Comparison of ENCODE assay signal across 8 cellular contexts in genomic region chr2:160427629-160428424, GRCh38.
DNase-seq lines count a peak whose midpoint lies in the region; ATAC-seq, FAIRE-seq and TF ChIP-seq lines count a peak whose summit lies in the region.

No MANE protein-coding gene starts in this region.

- H3K27ac Mint-ChIP-seq in activated CD4-positive, alpha-beta T cell treated with anti-CD3 and anti-CD28 coated beads, Interleukin-2, amount 10 ng/mL, durations not matched to agents 24 days and 14 days: peak overlapping the region; percentile 80

- peak overlapping the region; percentile 72 for H3K4me3 Mint-ChIP-seq in activated CD4-positive, alpha-beta T cell treated with anti-CD3 and anti-CD28 coated beads, Interleukin-2, amount 10 ng/mL, durations not matched to agents 24 days and 14 days

- CTCF ChIA-PET in A549 (lab: Yijun Ruan, JAX): interaction anchor here (1.0 to 2.4 kb wide), 5 partner anchors 46 to 636 kb away, joined by 3 to 15 read pairs (median 3); no protein-coding TSS in a partner anchor

- TF ChIP-seq EP300 in A549 (IDR thresholded peaks at IDR 0.05): no peak
- no peak for TF ChIP-seq EP300 in esophagus muscularis mucosa (IDR thresholded peaks at IDR 0.05)

- H3K27me3 Mint-ChIP-seq in activated CD4-positive, alpha-beta T cell treated with anti-CD3 and anti-CD28 coated beads, Interleukin-2, amount 10 ng/mL, durations not matched to agents 24 days and 14 days: no peaks in the 10 kb centered on the region

- FAIRE-seq in A549 (lab: Jason Lieb, UNC) (no peak), small intestine (lab: Jason Lieb, UNC) (no peak)

- H3K27ac ChIP-seq in A549 (peak overlapping the region in 1 of 2 experiments; percentile 39; a peak in 3 of 6 replicates), esophagus muscularis mucosa (replicated peaks in 1 of 4) (peak overlapping the region; percentile 60 to 78 (median 68)), small intestine (ENCODE audit: low read depth in 1 of 2, low read length in 1 of 2) (peak overlapping the region in 1 of 2 donors; percentile 62)

- H3K9me3 ChIP-seq in A549 (peaks cover 8% of the 10 kb centered on the region; the same call in 2 of the 3 replicates), esophagus muscularis mucosa (peaks cover 0 to 9% (median 4%) of the 10 kb centered on the region in 4 donors), small intestine (ENCODE audit: control insufficient read depth, low read depth) (no peaks in the 10 kb centered on the region)

- DNase-seq in A549 (ENCODE audit: low read depth in 1 of 2, low spot score in 1 of 2) (no peak), esophagus muscularis mucosa (ENCODE audit: extremely low spot score) (no peak), small intestine (peak; percentile 35), foreskin melanocyte (no peak), DMS 273 (lab: John Stamatoyannopoulos, UW; ENCODE audit: unreplicated experiment) (no peak)
- peak; percentile 84 for DNase-seq in activated CD4-positive, alpha-beta T cell treated with anti-CD3 and anti-CD28 coated beads, Interleukin-2, amount 10 ng/mL, durations not matched to agents 24 days and 14 days

- POLR2A ChIA-PET in A549 (lab: Yijun Ruan, JAX): no interaction called here

- peaks cover 0 to 5% (median 2%) of the 10 kb centered on the region in 4 donors for H3K36me3 ChIP-seq in esophagus muscularis mucosa
- H3K36me3 ChIP-seq in small intestine (ENCODE audit: control insufficient read depth in 2 of 2, insufficient read depth in 2 of 2, low read length in 2 of 2): no peaks in the 10 kb centered on the region

- WGBS in A549 (ENCODE audit: missing lambda C conversion rate): 78% methylated on average over 7 of the region's 7 CpGs
- WGBS in esophagus muscularis mucosa: 12% methylated on average over 7 of the region's 7 CpGs
- WGBS in small intestine, 3 donors: 34 to 83% (median 54%) methylated on average over 7 of the region's 7 CpGs

- TF ChIP-seq POLR2A in A549 (IDR thresholded peaks at IDR 0.05; ENCODE audit: low read length) (no peak), esophagus muscularis mucosa (IDR thresholded peaks at IDR 0.05; ENCODE audit: low read depth) (no peak)

- peaks cover 46% of the 10 kb centered on the region for H3K4me1 Mint-ChIP-seq in activated CD4-positive, alpha-beta T cell treated with anti-CD3 and anti-CD28 coated beads, Interleukin-2, amount 10 ng/mL, durations not matched to agents 24 days and 14 days

- peaks cover 25% of the 10 kb centered on the region for H3K4me1 ChIP-seq in A549
- peaks cover 37 to 61% (median 57%) of the 10 kb centered on the region in 4 donors for H3K4me1 ChIP-seq in esophagus muscularis mucosa
- peaks cover 2 to 16% of the 10 kb centered on the region in 2 donors for H3K4me1 ChIP-seq in small intestine (ENCODE audit: control insufficient read depth in 2 of 2, insufficient read depth in 1 of 2, low read depth in 1 of 2, low read length in 1 of 2)

- H3K4me2 ChIP-seq in A549: peak overlapping the region; percentile 26

- TF ChIP-seq RAD21 in A549 (conservative IDR thresholded peaks at IDR 0.05 in 1 of 2, IDR thresholded peaks at IDR 0.05 in 1 of 2): no peak

- H3K27me3 ChIP-seq in esophagus muscularis mucosa (no peaks in the 10 kb centered on the region), small intestine (ENCODE audit: control insufficient read depth in 2 of 2, insufficient read depth in 2 of 2, low read length in 2 of 2) (no peaks in the 10 kb centered on the region)

- TF ChIP-seq CTCF in A549 (IDR thresholded peaks at IDR 0.05): no peak
- TF ChIP-seq CTCF in esophagus muscularis mucosa (IDR thresholded peaks at IDR 0.05): no peak

- H3K9me3 Mint-ChIP-seq in activated CD4-positive, alpha-beta T cell treated with anti-CD3 and anti-CD28 coated beads, Interleukin-2, amount 10 ng/mL, durations not matched to agents 24 days and 14 days: no peaks in the 10 kb centered on the region

- ATAC-seq in A549 (no peak), GM19438 (IDR thresholded peaks at IDR 0.05; ENCODE audit: low read depth, unreplicated experiment) (peak; percentile 76), HG03575 (IDR thresholded peaks at IDR 0.05; ENCODE audit: extremely low read depth, insufficient number of reproducible peaks, low FRiP score, unreplicated experiment) (peak; percentile 42)

- intact Hi-C loops in activated CD4-positive, alpha-beta T cell treated with anti-CD3 and anti-CD28 coated beads, Interleukin-2, amount 10 ng/mL, durations not matched to agents 24 days and 14 days (cut with micrococcal nuclease): loop anchor here (1.0 to 5.0 kb wide), 3 partner anchors 11 to 47 kb away; no protein-coding TSS in a partner anchor
- intact Hi-C loops in esophagus muscularis mucosa (cut with DNase I): no loop called here

- H3K4me3 ChIP-seq in A549 (no peak overlapping the region), esophagus muscularis mucosa (peak overlapping the region; percentile 8 to 43 (median 34)), small intestine (ENCODE audit: low read depth in 1 of 2, low read length in 2 of 2) (no peak overlapping the region)

- H3K36me3 Mint-ChIP-seq in activated CD4-positive, alpha-beta T cell treated with anti-CD3 and anti-CD28 coated beads, Interleukin-2, amount 10 ng/mL, durations not matched to agents 24 days and 14 days (ENCODE audit: low read depth): peaks cover 29% of the 10 kb centered on the region

TF ChIP-seq in A549, 52 proteins besides CTCF, POLR2A, EP300 and RAD21:
- TF ChIP-seq RCOR1 (IDR thresholded peaks at IDR 0.05; ENCODE audit: low read depth, low read length) (no peak), ZFP36 (IDR thresholded peaks at IDR 0.05; ENCODE audit: borderline replicate concordance, partially characterized antibody) (no peak), MAFK (IDR thresholded peaks at IDR 0.05; ENCODE audit: partially characterized antibody) (no peak), NFE2L2 (conservative IDR thresholded peaks at IDR 0.05; ENCODE audit: low read length) (no peak), HOXB5 (CRISPR knock-in tag; IDR thresholded peaks at IDR 0.05) (no peak; the same call in 1 of the 2 replicates), NR3C1 (IDR thresholded peaks at IDR 0.05) (no peak), MAX (IDR thresholded peaks at IDR 0.05) (no peak), HOXB13 (CRISPR knock-in tag; IDR thresholded peaks at IDR 0.05; ENCODE audit: low read depth) (no peak), FOXS1 (CRISPR knock-in tag; IDR thresholded peaks at IDR 0.05) (no peak), BHLHE40 (IDR thresholded peaks at IDR 0.05; ENCODE audit: low read depth, low read length) (no peak), PBX3 (IDR thresholded peaks at IDR 0.05) (no peak), ZSCAN20 (CRISPR knock-in tag; IDR thresholded peaks at IDR 0.05) (no peak), ESRRA (IDR thresholded peaks at IDR 0.05; ENCODE audit: borderline replicate concordance, low read length) (no peak), REST (IDR thresholded peaks at IDR 0.05) (no peak), ZC3H11A (IDR thresholded peaks at IDR 0.05) (no peak), MYC (IDR thresholded peaks at IDR 0.05; ENCODE audit: borderline replicate concordance, low read length) (no peak)

Comparison
In these comparisons a context has a peak if more than half of its experiments do, and no peak if none do; other contexts are left out.
1. ATAC-seq: peak in GM19438 (single experiment) and HG03575 (single experiment); none in A549 (0 of 2).
2. DNase-seq: peak in activated CD4-positive, alpha-beta T cell treated with anti-CD3 and anti-CD28 coated beads, Interleukin-2, amount 10 ng/mL, durations not matched to agents 24 days and 14 days (single experiment) and small intestine (single experiment); none in A549 (0 of 2), esophagus muscularis mucosa (single experiment), foreskin melanocyte (single experiment) and DMS 273 (single experiment).
3. H3K4me3 ChIP-seq: peak in esophagus muscularis mucosa (4 of 4); none in A549 (single experiment) and small intestine (0 of 2).